ENCODE assay signal across 10 cellular contexts in genomic region chr5:82313016-82313415, GRCh38. TPM values are rescaled to one million over a fixed set of nuclear protein-coding genes. Genes with fewer than 3 reads are reported as not detected.
DNase-seq lines count a peak whose midpoint lies in the region; ATAC-seq and TF ChIP-seq lines count a peak whose summit lies in the region.
"Had no signal": no experiment of that assay in that cellular context is flagged by ENCODE, and none has a peak within 500 bp of the region (broad histone marks: within the 10 kb centered on the region; RNA-seq: fewer than 3 reads in every experiment).

No MANE protein-coding gene starts in this region.

- no peaks in the 10 kb centered on the region for H3K79me2 ChIP-seq in Karpas-422 (ENCODE audit: low read length)
- H3K79me2 ChIP-seq: parathyroid adenoma had no signal

- no peaks in the 10 kb centered on the region for H4K20me1 ChIP-seq in Karpas-422 (ENCODE audit: insufficient read depth, low read depth, low read length)

- peaks cover 0 to 6% of the 10 kb centered on the region in 2 donors for H3K4me1 ChIP-seq in ascending aorta
- peaks cover 7% of the 10 kb centered on the region for H3K4me1 ChIP-seq in right cardiac atrium (ENCODE audit: control insufficient read depth, insufficient read depth, low read length)
- peaks cover 0 to 19% (median 6%) of the 10 kb centered on the region in 4 donors for H3K4me1 ChIP-seq in tibial artery
- no peaks in the 10 kb centered on the region for H3K4me1 ChIP-seq in Karpas-422 (ENCODE audit: low read length)
- H3K4me1 ChIP-seq in body of pancreas, result no peaks in the 10 kb centered on the region

- no peaks in the 10 kb centered on the region for H3K27me3 ChIP-seq in ascending aorta
- no peaks in the 10 kb centered on the region for H3K27me3 ChIP-seq in right cardiac atrium (ENCODE audit: control insufficient read depth, insufficient read depth)
- H3K27me3 ChIP-seq in tibial artery, result no peaks in the 10 kb centered on the region
- H3K27me3 ChIP-seq in Karpas-422 (ENCODE audit: low read length), result no peaks in the 10 kb centered on the region; the same call in 1 of the 2 replicates
- H3K27me3 ChIP-seq in body of pancreas, result no peaks in the 10 kb centered on the region

- H3K27ac ChIP-seq in ascending aorta (peak overlapping the region; percentile 61 to 80), right cardiac atrium (ENCODE audit: low read length) (no peak overlapping the region), tibial artery (peak overlapping the region; percentile 61 to 73), Karpas-422 (ENCODE audit: low read length) (no peak overlapping the region), caudate nucleus (ENCODE audit: low read depth, low read length) (no peak overlapping the region), body of pancreas (no peak overlapping the region)
- H3K27ac ChIP-seq: parathyroid adenoma had no signal

- no peaks in the 10 kb centered on the region for H3K9me3 ChIP-seq in ascending aorta
- no peaks in the 10 kb centered on the region for H3K9me3 ChIP-seq in right cardiac atrium (ENCODE audit: control insufficient read depth, low read length)
- H3K9me3 ChIP-seq in tibial artery, result no peaks in the 10 kb centered on the region
- H3K9me3 ChIP-seq in Karpas-422 (ENCODE audit: low read length), result no peaks in the 10 kb centered on the region
- no peaks in the 10 kb centered on the region for H3K9me3 ChIP-seq in body of pancreas

- ATAC-seq in right cardiac atrium (peak; percentile 80 to 84), body of pancreas (no peak)
- ATAC-seq: activated naive CD8-positive, alpha-beta T cell treated with anti-CD3 and anti-CD28 coated beads, Interleukin-2, amount 50 U/mL, for 24 hours; activated T-cell treated with anti-CD3 and anti-CD28 coated beads, Interleukin-2, amount 50 U/mL, for 4 hours had no signal

- TF ChIP-seq POLR2A in body of pancreas (IDR thresholded peaks at IDR 0.05), result no peak

- H3K9ac ChIP-seq in Karpas-422 (ENCODE audit: low read length), result no peak overlapping the region
- H3K9ac ChIP-seq: parathyroid adenoma had no signal

- TF ChIP-seq CTCF in ascending aorta (IDR thresholded peaks at IDR 0.05) (no peak), tibial artery (IDR thresholded peaks at IDR 0.05) (no peak), body of pancreas (IDR thresholded peaks at IDR 0.05) (no peak)

- DNase-seq in HT-29 (ENCODE audit: low spot score), result peak; percentile 57
- DNase-seq in ascending aorta (ENCODE audit: low spot score in 2 of 2), result no peak
- DNase-seq in right cardiac atrium, result peak in 1 of 3 donors; percentile 55
- DNase-seq in tibial artery, result no peak
- DNase-seq in Karpas-422, result no peak
- DNase-seq in caudate nucleus (lab: John Stamatoyannopoulos, UW), result no peak
- DNase-seq in body of pancreas, result no peak

- H3K4me3 ChIP-seq in ascending aorta, result peak overlapping the region; percentile 10 to 30
- no peak overlapping the region for H3K4me3 ChIP-seq in right cardiac atrium (ENCODE audit: low read length)
- peak overlapping the region; percentile 13 to 34 for H3K4me3 ChIP-seq in tibial artery
- H3K4me3 ChIP-seq in Karpas-422 (ENCODE audit: low read length), result no peak overlapping the region
- H3K4me3 ChIP-seq in body of pancreas, result no peak overlapping the region

- 16% methylated on average over 5 of the region's 5 CpGs for WGBS in right cardiac atrium
- WGBS in body of pancreas, 2 donors, result 53 to 57% methylated on average over 5 of the region's 5 CpGs

- no peak overlapping the region for H2AFZ ChIP-seq in Karpas-422 (ENCODE audit: low read length)
- H2AFZ ChIP-seq: parathyroid adenoma had no signal

- no peaks in the 10 kb centered on the region for H3K9me2 ChIP-seq in Karpas-422 (replicated peaks; ENCODE audit: insufficient read depth, low read length)

- H3K36me3 ChIP-seq in ascending aorta, result no peaks in the 10 kb centered on the region
- no peaks in the 10 kb centered on the region for H3K36me3 ChIP-seq in tibial artery
- H3K36me3 ChIP-seq in Karpas-422 (ENCODE audit: insufficient read depth, low read length), result no peaks in the 10 kb centered on the region
- no peaks in the 10 kb centered on the region for H3K36me3 ChIP-seq in body of pancreas (replicated peaks in 1 of 2; ENCODE audit: insufficient read depth in 1 of 2, low read depth in 2 of 2)

- intact Hi-C loops in ascending aorta (cut with DNase I) (loop anchor here (2.0 to 5.0 kb wide), 7 partner anchors 36 to 1249 kb away; no protein-coding TSS in a partner anchor), right cardiac atrium (cut with DNase I) (no loop called here), tibial artery (cut with DNase I; ENCODE audit: low total_unique reads) (loop anchor here (10.0 kb wide), 1 partner anchor 1162 kb away; the partner anchor contains the start of gene VCAN), body of pancreas (cut with DNase I) (no loop called here)

- H3K4me2 ChIP-seq in Karpas-422 (ENCODE audit: low read depth, low read length, poor library complexity, severe bottlenecking), result no peak overlapping the region

RNA-seq across cellular contexts. Expression of gene RPS23, which starts 34.9 kb away (rescaled TPM):
- 1,675 and 2,287 TPM in 2 replicates for total RNA-seq in HT-29 (2014; rRNA removed; shearing (Covaris generic))
- total RNA-seq in ascending aorta (1,118 TPM), right cardiac atrium (1,000 to 10,000 TPM; 1,173 to 1,230 (median 1,210) TPM), body of pancreas (1,000 to 10,000 TPM in 1 of 2 donors, 100 to 1,000 TPM in 1; 953 to 1,329 TPM)
- polyA plus RNA-seq in right cardiac atrium, result 1,902 TPM
- total RNA-seq in Karpas-422 (2014; rRNA removed; shearing (Covaris generic); ENCODE audit: low replicate concordance), result 4,228 and 6,273 TPM in 2 replicates

Comparison
In these comparisons a context has a peak if more than half of its experiments do, and no peak if none do; other contexts are left out.
1. H3K27ac ChIP-seq: peak in ascending aorta (2 of 2) and tibial artery (2 of 2); none in right cardiac atrium (single experiment), Karpas-422 (single experiment), caudate nucleus (single experiment) and body of pancreas (0 of 4).
2. H3K4me3 ChIP-seq: peak in ascending aorta (2 of 2) and tibial artery (2 of 2); none in right cardiac atrium (single experiment), Karpas-422 (single experiment) and body of pancreas (0 of 2).
3. intact Hi-C loops: an anchor here in ascending aorta (2.0 to 5.0 kb wide) and tibial artery (10.0 kb wide); none called in right cardiac atrium and body of pancreas.